ENCODE assay signal across 16 cellular contexts in the genomic region with DNA sequence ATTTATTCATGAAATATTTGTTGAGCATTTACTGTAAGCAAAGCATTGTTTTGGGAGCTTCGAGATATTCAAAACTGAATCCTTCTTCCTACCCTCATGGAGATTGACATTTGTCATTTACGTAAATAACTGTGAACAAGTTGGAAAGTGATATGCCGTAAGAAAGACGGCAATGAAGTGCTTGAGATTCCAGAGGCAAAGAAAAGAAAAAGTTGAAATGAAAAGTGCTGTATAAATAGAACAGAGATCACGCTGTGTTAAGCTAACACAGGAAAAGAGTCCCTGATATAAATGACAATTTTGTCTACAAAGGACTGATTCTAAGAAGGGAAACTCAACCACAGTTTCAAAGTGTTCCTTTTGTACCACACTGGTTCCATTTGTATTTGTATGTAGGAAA. TPM values are rescaled to one million over a fixed set of nuclear protein-coding genes. Genes with fewer than 3 reads are reported as not detected.
"Had no signal": no experiment of that assay in that cellular context is flagged by ENCODE, and none has a peak within 500 bp of the region (broad histone marks: within the 10 kb centered on the region; RNA-seq: fewer than 3 reads in every experiment).

No MANE protein-coding gene starts in this region.

- H3K4me1 ChIP-seq: gastroesophageal sphincter had no signal

- DNase-seq: activated CD4-positive, alpha-beta T cell treated with anti-CD3 and anti-CD28 coated beads, Interleukin-2, amount 50 U/mL, for 4 hours; activated CD4-positive, CD25-positive, alpha-beta regulatory T cell treated with anti-CD3 and anti-CD28 coated beads, Interleukin-2, amount 50 U/mL, for 72 hours; activated CD8-positive, alpha-beta memory T cell treated with anti-CD3 and anti-CD28 coated beads, Interleukin-2, amount 10 ng/mL, durations not matched to agents 7 days and 5 days; activated effector memory CD4-positive, alpha-beta T cell treated with anti-CD3 and anti-CD28 coated beads, Interleukin-2, amount 50 U/mL, for 16 hours; activated T-cell treated with anti-CD3 and anti-CD28 coated beads, Interleukin-2, amount 50 U/mL, for 4 hours; effector CD4-positive, alpha-beta T cell; stimulated activated CD4-positive, alpha-beta T cell treated with anti-CD3 and anti-CD28 coated beads, Interleukin-4, amount 100 ng/mL, for 24 hours; stimulated activated naive CD8-positive, alpha-beta T cell treated with anti-CD3 and anti-CD28 coated beads, Interleukin-15, amount 100 ng/mL, for 72 hours; T-helper 2 cell had no signal

- H3K27ac ChIP-seq: gastroesophageal sphincter, thoracic aorta had no signal

- H3K4me3 Mint-ChIP-seq: activated CD8-positive, alpha-beta memory T cell treated with anti-CD3 and anti-CD28 coated beads, Interleukin-2, amount 10 ng/mL, durations not matched to agents 7 days and 5 days; activated T-cell treated with anti-CD3 and anti-CD28 coated beads, Interleukin-2, amount 50 U/mL, for 4 hours; stimulated activated naive CD8-positive, alpha-beta T cell treated with anti-CD3 and anti-CD28 coated beads, Interleukin-15, amount 100 ng/mL, for 72 hours had no signal

- H3K4me3 ChIP-seq: gastroesophageal sphincter, thoracic aorta had no signal

- ATAC-seq: activated CD8-positive, alpha-beta memory T cell treated with anti-CD3 and anti-CD28 coated beads, Interleukin-2, amount 10 ng/mL, durations not matched to agents 7 days and 5 days; activated naive CD4-positive, alpha-beta T cell treated with anti-CD3 and anti-CD28 coated beads, Interleukin-2, amount 50 U/mL, for 72 hours; activated T-cell treated with anti-CD3 and anti-CD28 coated beads, Interleukin-2, amount 50 U/mL, for 4 hours; gastroesophageal sphincter; stimulated activated naive CD8-positive, alpha-beta T cell treated with anti-CD3 and anti-CD28 coated beads, Interleukin-15, amount 100 ng/mL, for 72 hours had no signal

- H3K36me3 ChIP-seq: gastroesophageal sphincter, thoracic aorta had no signal

- H3K36me3 Mint-ChIP-seq: activated CD8-positive, alpha-beta memory T cell treated with anti-CD3 and anti-CD28 coated beads, Interleukin-2, amount 10 ng/mL, durations not matched to agents 7 days and 5 days; activated naive CD4-positive, alpha-beta T cell treated with anti-CD3 and anti-CD28 coated beads, Interleukin-2, amount 50 U/mL, for 72 hours had no signal

- H3K27me3 Mint-ChIP-seq: progenitor cell of endocrine pancreas had no signal

- H3K27ac Mint-ChIP-seq: activated CD8-positive, alpha-beta memory T cell treated with anti-CD3 and anti-CD28 coated beads, Interleukin-2, amount 10 ng/mL, durations not matched to agents 7 days and 5 days; activated naive CD4-positive, alpha-beta T cell treated with anti-CD3 and anti-CD28 coated beads, Interleukin-2, amount 50 U/mL, for 72 hours; progenitor cell of endocrine pancreas; stimulated activated naive CD8-positive, alpha-beta T cell treated with anti-CD3 and anti-CD28 coated beads, Interleukin-15, amount 100 ng/mL, for 72 hours had no signal

- H3K9me3 ChIP-seq: gastroesophageal sphincter, thoracic aorta had no signal

- H3K9me3 Mint-ChIP-seq: activated naive CD4-positive, alpha-beta T cell treated with anti-CD3 and anti-CD28 coated beads, Interleukin-2, amount 50 U/mL, for 72 hours; activated T-cell treated with anti-CD3 and anti-CD28 coated beads, Interleukin-2, amount 50 U/mL, for 4 hours; stimulated activated naive CD8-positive, alpha-beta T cell treated with anti-CD3 and anti-CD28 coated beads, Interleukin-15, amount 100 ng/mL, for 72 hours had no signal

- H3K27me3 ChIP-seq: gastroesophageal sphincter had no signal

RNA-seq across cellular contexts. Expression of a gene that starts 1.8 kb away (rescaled TPM):
- total RNA-seq: activated CD8-positive, alpha-beta memory T cell treated with anti-CD3 and anti-CD28 coated beads, Interleukin-2, amount 10 ng/mL, durations not matched to agents 7 days and 5 days; activated naive CD4-positive, alpha-beta T cell treated with anti-CD3 and anti-CD28 coated beads, Interleukin-2, amount 50 U/mL, for 72 hours; activated T-cell treated with anti-CD3 and anti-CD28 coated beads, Interleukin-2, amount 50 U/mL, for 4 hours; bronchial epithelial cell; gastroesophageal sphincter; kidney epithelial cell; liver; progenitor cell of endocrine pancreas had no signal
